ENCODE assay signal across 8 cellular contexts in genomic region chr2:28810384-28811285, GRCh38. TPM values are rescaled to one million over a fixed set of nuclear protein-coding genes. Genes with fewer than 3 reads are reported as not detected.
A peak's percentile ranks its signal among the peaks of the same experiment; 100 is the strongest.
DNase-seq lines count a peak whose midpoint lies in the region; ATAC-seq and TF ChIP-seq lines count a peak whose summit lies in the region.

SPDYA (plus strand) TSS chr2:28810834; CDS start chr2:28816015, 5,181 bp downstream.

- peaks cover 9% of the 10 kb centered on the region for H3K27me3 Mint-ChIP-seq in T-helper 1 cell treated with Interleukin-12 subunit alpha and Interleukin-12 subunit beta and Interleukin-4 antibody, amounts not matched to agents 30 μg/mL and 1 μg/mL, for 36 hours (ENCODE audit: low read depth)

- H3K27ac Mint-ChIP-seq in T-helper 1 cell treated with Interleukin-12 subunit alpha and Interleukin-12 subunit beta and Interleukin-4 antibody, amounts not matched to agents 30 μg/mL and 1 μg/mL, for 36 hours = peak within 1 kb of the TSS; percentile 67

- H3K4me1 Mint-ChIP-seq in T-helper 1 cell treated with Interleukin-12 subunit alpha and Interleukin-12 subunit beta and Interleukin-4 antibody, amounts not matched to agents 30 μg/mL and 1 μg/mL, for 36 hours (ENCODE audit: low read depth) = peaks cover 15% of the 10 kb centered on the region

- H3K9me3 ChIP-seq in right atrium auricular region (no peaks in the 10 kb centered on the region), aorta (ENCODE audit: control insufficient read depth, low read length) (no peaks in the 10 kb centered on the region)

- H3K4me3 Mint-ChIP-seq in T-helper 1 cell treated with Interleukin-12 subunit alpha and Interleukin-12 subunit beta and Interleukin-4 antibody, amounts not matched to agents 30 μg/mL and 1 μg/mL, for 36 hours = peak within 1 kb of the TSS; percentile 76

- 2% methylated on average over 77 to 97 of the region's 97 CpGs for WGBS in aorta, 2 donors

- peak in 9 of 14 donors; percentile 3 to 55 (median 21) for DNase-seq in C1 segment of cervical spinal cord (lab: John Stamatoyannopoulos, UW)
- peak in 53 of 58 donors; percentile 2 to 77 (median 46) for DNase-seq in anterior cingulate cortex (lab: John Stamatoyannopoulos, UW)
- DNase-seq in right atrium auricular region (ENCODE audit: low spot score) = peak; percentile 65
- DNase-seq in retina = peak; percentile 85
- peak; percentile 88 to 94 for DNase-seq in aorta

- no peaks in the 10 kb centered on the region for H3K9me3 Mint-ChIP-seq in T-helper 1 cell treated with Interleukin-12 subunit alpha and Interleukin-12 subunit beta and Interleukin-4 antibody, amounts not matched to agents 30 μg/mL and 1 μg/mL, for 36 hours

- peaks cover 8% of the 10 kb centered on the region for H3K36me3 ChIP-seq in right atrium auricular region
- no peaks in the 10 kb centered on the region for H3K36me3 ChIP-seq in aorta (ENCODE audit: control insufficient read depth in 1 of 2, insufficient read depth in 2 of 2, low read length in 1 of 2)

- H3K27me3 ChIP-seq in right atrium auricular region (no peaks in the 10 kb centered on the region), aorta (ENCODE audit: control insufficient read depth in 1 of 2, insufficient read depth in 2 of 2, low read length in 1 of 2) (no peaks in the 10 kb centered on the region)

- H3K27ac ChIP-seq in right atrium auricular region (peak within 1 kb of the TSS in 1 of 2 donors; percentile 33), aorta (ENCODE audit: low read depth in 1 of 2, low read length in 2 of 2) (peak within 1 kb of the TSS in 1 of 2 donors; percentile 11)

- peak in 1 of 2 donors; percentile 34 for TF ChIP-seq CTCF in right atrium auricular region (IDR thresholded peaks at IDR 0.05)

- ATAC-seq in GM19438 (IDR thresholded peaks at IDR 0.05; ENCODE audit: low read depth, unreplicated experiment) (peak; percentile 90), HG03571 (IDR thresholded peaks at IDR 0.05; ENCODE audit: unreplicated experiment) (peak; percentile 78), aorta (ENCODE audit: low FRiP score) (peak; percentile 93)

- H3K4me1 ChIP-seq in right atrium auricular region (peaks cover 0 to 23% of the 10 kb centered on the region in 2 donors), aorta (ENCODE audit: control insufficient read depth in 1 of 2, insufficient read depth in 2 of 2, low read length in 2 of 2) (no peaks in the 10 kb centered on the region)

- peaks cover 8% of the 10 kb centered on the region for H3K36me3 Mint-ChIP-seq in T-helper 1 cell treated with Interleukin-12 subunit alpha and Interleukin-12 subunit beta and Interleukin-4 antibody, amounts not matched to agents 30 μg/mL and 1 μg/mL, for 36 hours (ENCODE audit: low read depth)

- intact Hi-C loops in aorta (cut with DNase I) = no loop called here

- H3K4me3 ChIP-seq in right atrium auricular region = peak within 1 kb of the TSS; percentile 11 to 55
- peak within 1 kb of the TSS; percentile 2 to 31 for H3K4me3 ChIP-seq in aorta (ENCODE audit: low read length in 2 of 2)

RNA-seq across cellular contexts. Expression of gene SPDYA, which starts in this region (rescaled TPM):
- total RNA-seq in right atrium auricular region (under 1 TPM in 1 of 2 donors, not detected in 1; 0.30 TPM), aorta (1 to 10 TPM; 2.8 to 5.3 TPM)
- under 1 TPM in 1 of 2 donors, not detected in 1; 0.59 TPM for polyA plus RNA-seq in aorta

Comparison
In these comparisons a context has a peak if more than half of its experiments do, and no peak if none do; other contexts are left out.
1. Peak in DNase-seq and H3K4me3 ChIP-seq in right atrium auricular region; RNA of the gene not detected or under 1 TPM.
2. DNase-seq: peak in every context shown above with its lines; median percentile 91 in aorta; 85 in retina; 65 in right atrium auricular region; 46 in anterior cingulate cortex; 21 in C1 segment of cervical spinal cord.